In genomic region chr2:85303780-85304531, GRCh38 we compare ENCODE assay signal across 27 cellular contexts. TPM values are rescaled to one million over a fixed set of nuclear protein-coding genes. Genes with fewer than 3 reads are reported as not detected.
A peak's percentile ranks its signal among the peaks of the same experiment; 100 is the strongest.
DNase-seq lines count a peak whose midpoint lies in the region; ATAC-seq and TF ChIP-seq lines count a peak whose summit lies in the region.
"Had no signal": no experiment of that assay in that cellular context is flagged by ENCODE, and none has a peak within 500 bp of the region (broad histone marks: within the 10 kb centered on the region; RNA-seq: fewer than 3 reads in every experiment).

No MANE protein-coding gene starts in this region.

- H3K4me2 ChIP-seq in GM23338 (no peak overlapping the region), neuronal stem cell (ENCODE audit: insufficient read depth, low read length, poor library complexity, severe bottlenecking) (no peak overlapping the region)
- H3K4me2 ChIP-seq: PC-9 had no signal

- H3K27ac Mint-ChIP-seq in GM23338, result peak overlapping the region; percentile 52; the same call in 1 of the 2 replicates
- no peak overlapping the region for H3K27ac Mint-ChIP-seq in CD8-positive, alpha-beta T cell
- H3K27ac Mint-ChIP-seq: B cell had no signal

- H3K9me2 ChIP-seq in GM23338 (ENCODE audit: insufficient read depth), result no peaks in the 10 kb centered on the region

- H3K36me3 ChIP-seq in GM23338 (ENCODE audit: insufficient read depth), result peaks cover 22% of the 10 kb centered on the region; the same call in 1 of the 2 replicates
- peaks cover 36 to 67% of the 10 kb centered on the region in 2 donors for H3K36me3 ChIP-seq in neuronal stem cell (replicated peaks in 1 of 2; ENCODE audit: control insufficient read depth in 2 of 2, insufficient read depth in 2 of 2, low read length in 2 of 2)
- no peaks in the 10 kb centered on the region for H3K36me3 ChIP-seq in CD8-positive, alpha-beta T cell (ENCODE audit: insufficient read depth, low read length)

- no peak overlapping the region for H2BK15ac ChIP-seq in neuronal stem cell (ENCODE audit: low read length)

- H3F3A ChIP-seq in GM23338 (replicated peaks; ENCODE audit: low read depth), result peaks cover 30% of the 10 kb centered on the region

- peak overlapping the region; percentile 38 for H3K9ac ChIP-seq in neuronal stem cell (ENCODE audit: low read depth, low read length, poor library complexity)

- no peak overlapping the region for H2BK5ac ChIP-seq in neuronal stem cell (ENCODE audit: low read length)

- no peak overlapping the region for H2AK5ac ChIP-seq in neuronal stem cell (ENCODE audit: low read depth, low read length)

- H3K4ac ChIP-seq in neuronal stem cell (ENCODE audit: low read length), result no peak overlapping the region

- DNase-seq in GM23338 (ENCODE audit: low spot score) (no peak), NCI-H69 (lab: John Stamatoyannopoulos, UW) (peak; percentile 36), cerebellum (ENCODE audit: low spot score) (peak; percentile 59), neuronal stem cell (ENCODE audit: low spot score) (no peak), globus pallidus (ENCODE audit: low spot score) (no peak), left colon (no peak)
- no peak for DNase-seq in CD8-positive, alpha-beta T cell
- DNase-seq: CD8-positive, alpha-beta memory T cell; DMS 273 treated with DMSO at 0.1 percent for 48 hours; DMS79; EL; GF-D8; Karpas-422; NCI-H1092; NCI-H1417 treated with DMSO at 0.1 percent for 48 hours; NCI-H1694 treated with DMSO at 0.1 percent for 48 hours; NCI-H2081; NCI-H2171; NCI-H226; NCI-H510A; NCI-H774; PC-9 had no signal

- H3K14ac ChIP-seq in neuronal stem cell (ENCODE audit: low read length), result no peak overlapping the region

- H3K4me1 ChIP-seq in GM23338 (ENCODE audit: insufficient read depth) (peaks cover 8% of the 10 kb centered on the region; the same call in 1 of the 2 replicates), neuronal stem cell (ENCODE audit: control insufficient read depth in 2 of 2, insufficient read depth in 1 of 2, low read depth in 1 of 2, low read length in 2 of 2) (peaks cover 0 to 2% of the 10 kb centered on the region in 2 donors)
- peaks cover 17% of the 10 kb centered on the region for H3K4me1 ChIP-seq in CD8-positive, alpha-beta T cell (ENCODE audit: insufficient read depth, low read length)

- no peak for TF ChIP-seq CTCF in GM23338 (conservative IDR thresholded peaks at IDR 0.05; ENCODE audit: low read depth in 2 of 2)
- no peak for TF ChIP-seq CTCF in CD8-positive, alpha-beta T cell (IDR thresholded peaks at IDR 0.05)

- no peak overlapping the region for H2BK12ac ChIP-seq in neuronal stem cell (ENCODE audit: low read length)

- peaks cover 27% of the 10 kb centered on the region for H4K20me1 ChIP-seq in GM23338 (replicated peaks; ENCODE audit: insufficient read depth)

- H3K79me1 ChIP-seq in neuronal stem cell (ENCODE audit: low read depth, low read length), result no peaks in the 10 kb centered on the region

- H3K18ac ChIP-seq in neuronal stem cell (ENCODE audit: low read length), result no peak overlapping the region

- intact Hi-C loops in CD8-positive, alpha-beta T cell (cut with DNase I, micrococcal nuclease), result no loop called here
- intact Hi-C loops in left colon (cut with DNase I, micrococcal nuclease), result loop anchor here in 1 of 2 donors (5.0 kb wide), 1 partner anchor 237 kb away; no protein-coding TSS in a partner anchor

- H3K4me3 ChIP-seq in GM23338, result no peak overlapping the region
- no peak overlapping the region for H3K4me3 ChIP-seq in neuronal stem cell (ENCODE audit: low read length in 2 of 2)
- no peak overlapping the region for H3K4me3 ChIP-seq in CD8-positive, alpha-beta T cell (ENCODE audit: low read depth, low read length)
- H3K4me3 ChIP-seq: PC-9, SJSA1 had no signal

- H3K9me3 Mint-ChIP-seq in GM23338, result no peaks in the 10 kb centered on the region
- no peaks in the 10 kb centered on the region for H3K9me3 Mint-ChIP-seq in CD8-positive, alpha-beta T cell
- H3K9me3 Mint-ChIP-seq: CD8-positive, alpha-beta memory T cell had no signal

- CTCF ChIA-PET in CD8-positive, alpha-beta T cell (lab: Charles Lee), result interaction anchor here (0.9 to 10.9 kb wide), 3 partner anchors 35 to 378 kb away, joined by 3 to 180 read pairs (median 3); no protein-coding TSS in a partner anchor

- peaks cover 26% of the 10 kb centered on the region for H3K27me3 Mint-ChIP-seq in GM23338 (ENCODE audit: insufficient read depth, low read depth, poor library complexity)
- H3K27me3 Mint-ChIP-seq in CD8-positive, alpha-beta T cell (ENCODE audit: low read depth), result peaks cover 2% of the 10 kb centered on the region

- H3K27me3 ChIP-seq in GM23338 (ENCODE audit: insufficient read depth) (no peaks in the 10 kb centered on the region), neuronal stem cell (ENCODE audit: control insufficient read depth in 3 of 3, insufficient read depth in 3 of 3, low read depth in 1 of 3, low read length in 3 of 3) (no peaks in the 10 kb centered on the region)
- no peaks in the 10 kb centered on the region for H3K27me3 ChIP-seq in CD8-positive, alpha-beta T cell (ENCODE audit: insufficient read depth, low read length)
- H3K27me3 ChIP-seq: SJSA1 had no signal

- no CpG with 5 or more reads among the region's 28 CpGs for WGBS in neuronal stem cell (ENCODE audit: extremely low coverage in 2 of 2, insufficient read length in 2 of 2, insufficient replicate concordance in 1 of 2), 2 donors

- ATAC-seq in GM23338, result no peak
- ATAC-seq in CD8-positive, alpha-beta T cell, result no peak
- no peak for ATAC-seq in left colon
- ATAC-seq: Right ventricle myocardium inferior had no signal

- H4K91ac ChIP-seq in neuronal stem cell (ENCODE audit: low read depth, low read length, poor library complexity), result no peak overlapping the region

- H2BK120ac ChIP-seq in neuronal stem cell (ENCODE audit: low read depth, low read length), result no peak overlapping the region

- H3K4me3 Mint-ChIP-seq in GM23338, result no peak overlapping the region; the same call in 2 of the 3 replicates
- no peak overlapping the region for H3K4me3 Mint-ChIP-seq in CD8-positive, alpha-beta T cell
- H3K4me3 Mint-ChIP-seq: B cell had no signal

- no peaks in the 10 kb centered on the region for H3K9me3 ChIP-seq in neuronal stem cell (replicated peaks in 1 of 2; ENCODE audit: control insufficient read depth in 2 of 2, insufficient read depth in 1 of 2, low read depth in 1 of 2, low read length in 2 of 2)
- no peaks in the 10 kb centered on the region for H3K9me3 ChIP-seq in CD8-positive, alpha-beta T cell (ENCODE audit: low read length)
- H3K9me3 ChIP-seq: SJSA1 had no signal

- H3K27ac ChIP-seq in GM23338 (ENCODE audit: low read depth) (no peak overlapping the region), neuronal stem cell (replicated peaks; ENCODE audit: low read length) (no peak overlapping the region)
- H3K27ac ChIP-seq in CD8-positive, alpha-beta T cell (ENCODE audit: low read depth, low read length), result no peak overlapping the region
- H3K27ac ChIP-seq: C4-2B, HL-60, PC-9, SJSA1 had no signal

- peaks cover 77% of the 10 kb centered on the region for H3K36me3 Mint-ChIP-seq in GM23338 (ENCODE audit: low read depth)
- H3K36me3 Mint-ChIP-seq in CD8-positive, alpha-beta T cell, result no peaks in the 10 kb centered on the region
- H3K36me3 Mint-ChIP-seq: CD8-positive, alpha-beta memory T cell had no signal

- POLR2A ChIA-PET in CD8-positive, alpha-beta T cell (lab: Charles Lee), result interaction anchor here (0.6 to 1.1 kb wide), 2 partner anchors 11 to 15 kb away, joined by 3 to 4 read pairs; no protein-coding TSS in a partner anchor

- peak overlapping the region; percentile 5 for H3K23ac ChIP-seq in neuronal stem cell (ENCODE audit: low read depth, low read length, poor library complexity)

- H4K8ac ChIP-seq in neuronal stem cell (ENCODE audit: low read depth, low read length), result no peak overlapping the region

- peaks cover 12% of the 10 kb centered on the region for H3K79me2 ChIP-seq in GM23338 (replicated peaks; ENCODE audit: insufficient read depth)

- H2AFZ ChIP-seq in GM23338, result no peak overlapping the region
- H2AFZ ChIP-seq in neuronal stem cell (ENCODE audit: low read length), result no peak overlapping the region
- H2AFZ ChIP-seq: PC-9 had no signal

- peaks cover 27% of the 10 kb centered on the region for H3K4me1 Mint-ChIP-seq in GM23338
- peaks cover 25% of the 10 kb centered on the region for H3K4me1 Mint-ChIP-seq in CD8-positive, alpha-beta T cell (ENCODE audit: low read depth)

TF ChIP-seq in GM23338, 12 proteins besides CTCF, POLR2A, EP300 and RAD21 (continues in another document):
- TF ChIP-seq STAT1 (IDR thresholded peaks at IDR 0.05; ENCODE audit: unreplicated experiment), result no peak

RNA-seq across cellular contexts. Expression of gene TGOLN2, which starts 23.8 kb away (rescaled TPM):
- 48.3 and 49.4 TPM in 2 replicates for total RNA-seq in GM23338 (2014; rRNA removed; shearing (Covaris generic))
- polyA plus RNA-seq in GM23338 (2016; fragmentation: Nextera tagmentation; extraction: Ambion mirVana), result 17.8 and 20.8 TPM in 2 replicates
- total RNA-seq in cerebellum (39.5 TPM), left colon (100 to 1,000 TPM; 186 to 193 TPM)
- polyA plus RNA-seq in neuronal stem cell (2013, experiment 1 of 2), result 24.7 TPM
- 25.4 TPM for polyA plus RNA-seq in neuronal stem cell (2013, experiment 2 of 2)
- total RNA-seq in CD8-positive, alpha-beta T cell, result 100 to 1,000 TPM; 127 to 128 TPM

RNA-seq across cellular contexts. Expression of gene RETSAT, which starts 50.4 kb away (rescaled TPM):
- 12.5 and 16.4 TPM in 2 replicates for total RNA-seq in GM23338 (2014; rRNA removed; shearing (Covaris generic))
- polyA plus RNA-seq in GM23338 (2016; fragmentation: Nextera tagmentation; extraction: Ambion mirVana), result 2.3 and 2.6 TPM in 2 replicates
- total RNA-seq in cerebellum (16.0 TPM), left colon (100 to 1,000 TPM; 245 to 291 TPM)
- polyA plus RNA-seq in neuronal stem cell (2013, experiment 1 of 2), result 7.8 TPM
- 8.5 TPM for polyA plus RNA-seq in neuronal stem cell (2013, experiment 2 of 2)
- 10 to 100 TPM; 19.0 to 19.6 TPM for total RNA-seq in CD8-positive, alpha-beta T cell

RNA-seq across cellular contexts. Expression of gene ELMOD3, which starts 50.6 kb away (rescaled TPM):
- total RNA-seq in GM23338 (2014; rRNA removed; shearing (Covaris generic)), result 7.1 and 8.9 TPM in 2 replicates
- polyA plus RNA-seq in GM23338 (2016; fragmentation: Nextera tagmentation; extraction: Ambion mirVana), result 5.9 and 8.6 TPM in 2 replicates
- total RNA-seq in cerebellum (24.8 TPM), left colon (10 to 100 TPM; 18.3 to 19.6 TPM)
- polyA plus RNA-seq in neuronal stem cell (2013, experiment 1 of 2), result 14.0 TPM
- 13.1 TPM for polyA plus RNA-seq in neuronal stem cell (2013, experiment 2 of 2)
- 10 to 100 TPM; 10.8 to 12.1 TPM for total RNA-seq in CD8-positive, alpha-beta T cell

Comparison
In these comparisons a context has a peak if more than half of its experiments do, and no peak if none do; other contexts are left out.
1. DNase-seq: peak in NCI-H69 (single experiment) and cerebellum (single experiment); none in GM23338 (single experiment), neuronal stem cell (single experiment), CD8-positive, alpha-beta T cell (0 of 7), globus pallidus (single experiment) and left colon (0 of 2).
2. RNA of gene RETSAT, which starts 50.4 kb away (total RNA-seq): 245 to 291 TPM in left colon; 19.0 to 19.6 TPM in CD8-positive, alpha-beta T cell, 12.5 to 16.4 TPM in GM23338 and 16.0 TPM in cerebellum (single experiment); every median in the first group is over 10 times any median in the second.